ENCODE assay signal across 16 cellular contexts in the genomic region with DNA sequence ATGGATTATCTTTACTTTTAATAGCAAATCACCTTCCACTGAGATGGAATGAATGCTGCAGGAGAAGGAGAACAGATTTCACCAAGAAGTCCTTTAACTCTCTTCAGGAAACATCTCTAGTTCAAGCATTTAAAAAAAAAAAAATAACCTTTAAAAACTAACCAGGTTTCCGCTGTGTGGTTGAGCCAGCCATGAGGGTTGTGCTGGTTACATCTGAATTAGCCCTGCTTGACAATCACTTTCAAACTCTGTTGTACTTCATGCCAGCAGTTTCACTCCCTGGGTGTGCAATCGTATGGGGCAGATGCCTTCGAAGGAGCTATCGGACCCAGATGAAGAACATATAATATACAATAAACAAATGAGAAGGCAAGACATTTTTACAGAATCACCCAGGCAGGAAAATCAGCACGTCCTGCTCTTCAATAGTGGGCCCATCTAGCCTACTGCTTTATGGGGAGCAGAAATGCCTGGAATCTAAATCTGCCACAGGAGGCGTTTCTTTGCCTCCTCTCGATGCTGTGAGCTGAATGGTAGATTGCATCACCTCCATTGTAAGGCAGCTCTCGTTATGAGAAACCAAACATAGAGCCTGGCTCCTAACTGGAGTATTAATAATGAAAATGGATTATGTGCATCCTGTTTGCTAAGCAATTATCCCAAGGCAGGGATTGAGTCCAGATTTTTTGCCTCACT.
DNase-seq lines count a peak whose midpoint lies in the region; ATAC-seq and TF ChIP-seq lines count a peak whose summit lies in the region.
"Had no signal": no experiment of that assay in that cellular context is flagged by ENCODE, and none has a peak within 500 bp of the region (broad histone marks: within the 10 kb centered on the region; RNA-seq: fewer than 3 reads in every experiment).

No MANE protein-coding gene starts in this region.

- H3K9me3 Mint-ChIP-seq in WTC11, result peaks cover 4% of the 10 kb centered on the region
- H3K9me3 Mint-ChIP-seq in neural progenitor cell, result no peaks in the 10 kb centered on the region
- H3K9me3 Mint-ChIP-seq: dendritic cell treated with granulocyte-macrophage colony-stimulating factor and Interleukin-4, amounts not matched to agents 40 ng/mL and 50 ng/mL, for 4 days had no signal

- H3K9ac ChIP-seq in neural progenitor cell, result no peak overlapping the region

- H3K36me3 Mint-ChIP-seq in WTC11 (no peaks in the 10 kb centered on the region), neural progenitor cell (no peaks in the 10 kb centered on the region)

- H3K4me1 ChIP-seq in neural progenitor cell, result no peaks in the 10 kb centered on the region
- H3K4me1 ChIP-seq: lower lobe of right lung, pancreas, stomach had no signal

- H3K27me3 ChIP-seq in neural progenitor cell, result no peaks in the 10 kb centered on the region
- H3K27me3 ChIP-seq: stomach had no signal

- no peak overlapping the region for H3K27ac ChIP-seq in neural progenitor cell
- H3K27ac ChIP-seq: lower lobe of right lung, pancreas, stomach had no signal

- no peaks in the 10 kb centered on the region for H3K9me3 ChIP-seq in neural progenitor cell (ENCODE audit: low read depth)
- H3K9me3 ChIP-seq: lower lobe of right lung, pancreas, stomach had no signal

- no peak overlapping the region for H3K4me2 ChIP-seq in neural progenitor cell

- H3K27me3 Mint-ChIP-seq in WTC11 (ENCODE audit: low read depth) (no peaks in the 10 kb centered on the region), neural progenitor cell (ENCODE audit: insufficient read depth, low read depth) (peaks cover 3% of the 10 kb centered on the region)
- H3K27me3 Mint-ChIP-seq: B cell had no signal

- no peak overlapping the region for H3K27ac Mint-ChIP-seq in WTC11
- peak overlapping the region; percentile 77 for H3K27ac Mint-ChIP-seq in neural progenitor cell
- H3K27ac Mint-ChIP-seq: B cell; dendritic cell treated with granulocyte-macrophage colony-stimulating factor and Interleukin-4, amounts not matched to agents 40 ng/mL and 50 ng/mL, for 4 days had no signal

- H3K4me1 Mint-ChIP-seq in WTC11 (peaks cover 18% of the 10 kb centered on the region), neural progenitor cell (peaks cover 12% of the 10 kb centered on the region)

- H3F3A ChIP-seq in neural progenitor cell (ENCODE audit: low read depth), result no peaks in the 10 kb centered on the region

- POLR2A ChIA-PET in WTC11 (lab: Charles Lee), result no interaction called here

- no peaks in the 10 kb centered on the region for H3K36me3 ChIP-seq in neural progenitor cell
- H3K36me3 ChIP-seq: lower lobe of right lung, pancreas, stomach had no signal

- peak overlapping the region; percentile 72 for H2AFZ ChIP-seq in neural progenitor cell (replicated peaks)

- no peaks in the 10 kb centered on the region for H3K79me2 ChIP-seq in neural progenitor cell (ENCODE audit: low read depth)

- H3K4me3 Mint-ChIP-seq in WTC11 (no peak overlapping the region), neural progenitor cell (peak overlapping the region; percentile 35)
- H3K4me3 Mint-ChIP-seq: B cell; dendritic cell treated with granulocyte-macrophage colony-stimulating factor and Interleukin-4, amounts not matched to agents 40 ng/mL and 50 ng/mL, for 4 days had no signal

- DNase-seq in NCI-H82 (lab: John Stamatoyannopoulos, UW) (peak; percentile 0), NCI-H82 treated with DMSO at 0.1 percent for 48 hours (lab: John Stamatoyannopoulos, UW; ENCODE audit: unreplicated experiment) (no peak), NCI-H1105 (lab: John Stamatoyannopoulos, UW) (peak; percentile 72), WTC11 (ENCODE audit: low spot score) (peak; percentile 16), neural progenitor cell (ENCODE audit: low spot score) (peak; percentile 45)
- DNase-seq: activated gamma-delta T cell treated with Interleukin-2 at 50 U/mL for 16 hours, HCEC 1CT, lower lobe of right lung, pancreas, SHP77, stomach had no signal

- no peak overlapping the region for H3K4me3 ChIP-seq in neural progenitor cell
- H3K4me3 ChIP-seq: lower lobe of right lung, pancreas, stomach had no signal

- ATAC-seq in WTC11 (peak; percentile 89), HG02884 (IDR thresholded peaks at IDR 0.05; ENCODE audit: unreplicated experiment) (no peak), HG02798 (IDR thresholded peaks at IDR 0.05; ENCODE audit: poor library complexity, unreplicated experiment) (no peak), HG03175 (IDR thresholded peaks at IDR 0.05; ENCODE audit: unreplicated experiment) (no peak)

- CTCF ChIA-PET in WTC11 (lab: Charles Lee), result interaction anchor here (0.5 to 1.8 kb wide), 15 partner anchors 9 to 876 kb away, joined by 3 to 11 read pairs (median 3); a partner anchor contains a TSS

- TF ChIP-seq CTCF in WTC11 (IDR thresholded peaks at IDR 0.05), result no peak
- TF ChIP-seq CTCF in neural progenitor cell (IDR thresholded peaks at IDR 0.05), result no peak

- H4K20me1 ChIP-seq in neural progenitor cell (ENCODE audit: low read depth), result no peaks in the 10 kb centered on the region

TF ChIP-seq in WTC11, 78 proteins besides CTCF, POLR2A, EP300 and RAD21:
- TF ChIP-seq, protein P1, sequence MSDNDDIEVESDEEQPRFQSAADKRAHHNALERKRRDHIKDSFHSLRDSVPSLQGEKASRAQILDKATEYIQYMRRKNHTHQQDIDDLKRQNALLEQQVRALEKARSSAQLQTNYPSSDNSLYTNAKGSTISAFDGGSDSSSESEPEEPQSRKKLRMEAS (CRISPR knock-in tag; IDR thresholded peaks at IDR 0.05), result peak; percentile 36; the same call in 1 of the 2 replicates
- TF ChIP-seq GABPB1 (CRISPR knock-in tag; IDR thresholded peaks at IDR 0.05) (peak; percentile 44; the same call in 1 of the 2 replicates), ZNF423 (CRISPR knock-in tag; IDR thresholded peaks at IDR 0.05) (no peak)
